In the genomic region with DNA sequence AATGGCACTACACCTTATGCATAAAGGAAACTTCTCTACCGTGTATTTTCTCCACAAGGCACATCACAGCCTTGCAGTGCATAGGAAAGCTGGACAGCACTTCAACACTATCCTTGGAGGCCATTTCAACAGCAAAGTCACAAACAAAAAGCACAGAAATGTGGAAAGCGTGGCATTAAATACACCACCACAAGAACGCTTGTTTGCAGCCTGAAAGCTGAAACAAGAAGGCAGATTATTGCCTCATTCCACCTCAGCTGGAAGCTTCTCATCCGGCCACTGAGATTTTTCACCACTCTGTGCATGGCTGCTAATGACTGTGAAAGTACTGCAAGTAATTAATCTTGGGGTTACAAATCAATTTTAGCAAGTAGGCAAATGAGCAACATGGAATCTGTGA, we compare ENCODE assay signal across 26 cellular contexts.
"Had no signal": no experiment of that assay in that cellular context is flagged by ENCODE, and none has a peak within 500 bp of the region (broad histone marks: within the 10 kb centered on the region; RNA-seq: fewer than 3 reads in every experiment).

No MANE protein-coding gene starts in this region.

- H3K9me3 ChIP-seq: adrenal gland had no signal

- H3K4me1 Mint-ChIP-seq: activated naive CD8-positive, alpha-beta T cell treated with anti-CD3 and anti-CD28 coated beads, Interleukin-2, amount 10 ng/mL, durations not matched to agents 7 days and 5 days had no signal

- H3K4me3 Mint-ChIP-seq: activated CD8-positive, alpha-beta T cell treated with anti-CD3 and anti-CD28 coated beads for 36 hours; activated naive CD8-positive, alpha-beta T cell treated with anti-CD3 and anti-CD28 coated beads, Interleukin-2, amount 10 ng/mL, durations not matched to agents 7 days and 5 days; T-helper 17 cell had no signal

- H3K27ac Mint-ChIP-seq: activated CD8-positive, alpha-beta T cell treated with anti-CD3 and anti-CD28 coated beads for 36 hours; activated naive CD8-positive, alpha-beta T cell treated with anti-CD3 and anti-CD28 coated beads, Interleukin-2, amount 10 ng/mL, durations not matched to agents 7 days and 5 days; T-helper 17 cell had no signal

- H3K36me3 ChIP-seq: adrenal gland had no signal

- H3K27ac ChIP-seq: adrenal gland, VCaP had no signal

- H3K4me3 ChIP-seq: adrenal gland, K562 had no signal

- ATAC-seq: activated CD8-positive, alpha-beta T cell treated with anti-CD3 and anti-CD28 coated beads for 36 hours; T-helper 17 cell had no signal

- H3K27me3 ChIP-seq: adrenal gland had no signal

- DNase-seq: activated CD4-positive, alpha-beta T cell treated with anti-CD3 and anti-CD28 coated beads for 4 hours; activated CD4-positive, CD25-positive, alpha-beta regulatory T cell; activated CD8-positive, alpha-beta memory T cell treated with anti-CD3 and anti-CD28 coated beads, Interleukin-2, amount 50 U/mL, for 48 hours; activated CD8-positive, alpha-beta T cell treated with anti-CD3 and anti-CD28 coated beads for 36 hours; activated naive CD4-positive, alpha-beta T cell treated with anti-CD3 and anti-CD28 coated beads, Interleukin-2, amount 50 U/mL, for 16 hours; activated naive CD8-positive, alpha-beta T cell treated with anti-CD3 and anti-CD28 coated beads, Interleukin-2, amount 10 ng/mL, durations not matched to agents 7 days and 5 days; activated T-cell treated with anti-CD3 and anti-CD28 coated beads, Interleukin-2, amount 50 U/mL, for 1 hour; adrenal gland; anterior cingulate cortex; cerebellar nuclear complex; Karpas-422; MM.1S; NCI-H1092; NCI-H1417; NCI-H1694; NCI-H2029; NCI-H2107; NCI-H2171 treated with DMSO at 0.1 percent for 48 hours; NCI-H226; NCI-H526; NCI-H774; SIG-M5; T-helper 17 cell; T1000 had no signal

- H3K9me3 Mint-ChIP-seq: activated CD8-positive, alpha-beta T cell treated with anti-CD3 and anti-CD28 coated beads for 36 hours; activated naive CD8-positive, alpha-beta T cell treated with anti-CD3 and anti-CD28 coated beads, Interleukin-2, amount 10 ng/mL, durations not matched to agents 7 days and 5 days had no signal

- H3K36me3 Mint-ChIP-seq: activated naive CD8-positive, alpha-beta T cell treated with anti-CD3 and anti-CD28 coated beads, Interleukin-2, amount 10 ng/mL, durations not matched to agents 7 days and 5 days had no signal
